ENCODE assay signal across 19 cellular contexts in the genomic region with DNA sequence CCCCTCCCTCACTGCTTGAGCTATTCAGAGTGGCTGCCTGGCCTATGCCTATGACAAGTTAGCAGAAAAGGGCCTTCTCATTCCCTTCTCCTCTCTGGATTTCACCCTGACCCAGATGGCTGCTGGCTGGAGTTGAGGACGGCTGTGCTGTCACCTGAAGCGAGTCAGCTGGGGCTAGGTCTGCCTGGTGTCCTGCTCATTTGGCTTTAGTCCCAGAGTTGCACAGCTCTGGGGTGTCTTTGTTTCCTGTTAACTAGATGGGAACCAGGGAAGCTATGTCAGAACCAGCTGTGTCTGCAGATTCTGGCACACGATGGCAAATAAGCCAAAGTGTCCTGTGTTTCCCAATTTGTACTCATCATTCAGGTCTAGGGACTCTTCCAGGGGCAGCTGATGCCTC. TPM values are rescaled to one million over a fixed set of nuclear protein-coding genes. Genes with fewer than 3 reads are reported as not detected.
DNase-seq lines count a peak whose midpoint lies in the region; ATAC-seq and TF ChIP-seq lines count a peak whose summit lies in the region.
"Had no signal": no experiment of that assay in that cellular context is flagged by ENCODE, and none has a peak within 500 bp of the region (broad histone marks: within the 10 kb centered on the region; RNA-seq: fewer than 3 reads in every experiment).

No MANE protein-coding gene starts in this region.

- H3K4ac ChIP-seq in mesenchymal stem cell (ENCODE audit: low read depth in 1 of 2, low read length in 2 of 2), result no peak overlapping the region

- no peaks in the 10 kb centered on the region for H3K9me3 ChIP-seq in mesenchymal stem cell (ENCODE audit: control insufficient read depth, low read length)
- H3K9me3 ChIP-seq: BLaER1, prostate gland had no signal

- no peak overlapping the region for H3K27ac ChIP-seq in mesenchymal stem cell (ENCODE audit: low read length, poor library complexity, severe bottlenecking)
- H3K27ac ChIP-seq: BLaER1, prostate gland had no signal

- H3K9me3 Mint-ChIP-seq in stimulated activated effector memory CD8-positive, alpha-beta T cell treated with anti-CD3 and anti-CD28 coated beads, Interleukin-12 subunit alpha, Interleukin-12 subunit beta, amount 100 ng/mL, for 72 hours, result no peaks in the 10 kb centered on the region
- H3K9me3 Mint-ChIP-seq: memory B cell, nephron progenitor cell had no signal

- no peak overlapping the region for H3K4me2 ChIP-seq in mesenchymal stem cell (ENCODE audit: low read length, poor library complexity, severe bottlenecking)
- H3K4me2 ChIP-seq: BLaER1, GM23338 had no signal

- no peak overlapping the region for H2BK5ac ChIP-seq in mesenchymal stem cell (ENCODE audit: low read depth, low read length, poor library complexity, severe bottlenecking)

- H4K8ac ChIP-seq in mesenchymal stem cell (ENCODE audit: low read length), result no peak overlapping the region

- H3K27ac Mint-ChIP-seq in stimulated activated effector memory CD8-positive, alpha-beta T cell treated with anti-CD3 and anti-CD28 coated beads, Interleukin-12 subunit alpha, Interleukin-12 subunit beta, amount 100 ng/mL, for 72 hours, result no peak overlapping the region
- H3K27ac Mint-ChIP-seq: activated CD8-positive, alpha-beta memory T cell treated with anti-CD3 and anti-CD28 coated beads, Interleukin-2, amount 10 ng/mL, durations not matched to agents 7 days and 5 days; GM23338; immature natural killer cell; memory B cell; nephron progenitor cell had no signal

- H2BK15ac ChIP-seq in mesenchymal stem cell (ENCODE audit: low read depth, poor library complexity, severe bottlenecking), result no peak overlapping the region

- no peak overlapping the region for H3K14ac ChIP-seq in mesenchymal stem cell (ENCODE audit: low read length in 2 of 2)

- peaks cover 6% of the 10 kb centered on the region for H3K4me1 ChIP-seq in mesenchymal stem cell (ENCODE audit: control insufficient read depth, insufficient read depth, low read depth, low read length)
- H3K4me1 ChIP-seq: BLaER1, prostate gland had no signal

- H4K91ac ChIP-seq in mesenchymal stem cell (ENCODE audit: low read length), result no peak overlapping the region

- 90% methylated on average over 3 of the region's 3 CpGs for WGBS in mesenchymal stem cell

- peak overlapping the region in 1 of 2 experiments; percentile 11 for H2BK12ac ChIP-seq in mesenchymal stem cell (ENCODE audit: low read length in 2 of 2)

- H3K79me1 ChIP-seq in mesenchymal stem cell (replicated peaks; ENCODE audit: low read length, poor library complexity, severe bottlenecking), result peaks cover 23% of the 10 kb centered on the region

- no peak overlapping the region for H3K23ac ChIP-seq in mesenchymal stem cell (ENCODE audit: low read length in 2 of 2)

- no peak overlapping the region for H2AFZ ChIP-seq in mesenchymal stem cell (ENCODE audit: low read depth, low read length)
- H2AFZ ChIP-seq: GM23338 had no signal

- in situ Hi-C loops in KBM-7 (cut with MboI; ENCODE audit: low pct_unique_long_range_greater_than_20kb, low sequenced_read_pairs), result no loop called here

- H3K18ac ChIP-seq in mesenchymal stem cell (ENCODE audit: low read depth in 1 of 2, low read length in 2 of 2), result no peak overlapping the region

- no peak overlapping the region for H3K9ac ChIP-seq in mesenchymal stem cell (ENCODE audit: low read length)
- H3K9ac ChIP-seq: BLaER1 had no signal

- no peak overlapping the region for H3K4me3 Mint-ChIP-seq in stimulated activated effector memory CD8-positive, alpha-beta T cell treated with anti-CD3 and anti-CD28 coated beads, Interleukin-12 subunit alpha, Interleukin-12 subunit beta, amount 100 ng/mL, for 72 hours
- H3K4me3 Mint-ChIP-seq: activated CD8-positive, alpha-beta memory T cell treated with anti-CD3 and anti-CD28 coated beads, Interleukin-2, amount 10 ng/mL, durations not matched to agents 7 days and 5 days; GM23338; immature natural killer cell; memory B cell; nephron progenitor cell had no signal

- H2BK120ac ChIP-seq in mesenchymal stem cell (ENCODE audit: low read depth, low read length), result no peak overlapping the region

- DNase-seq in COLO668 (lab: John Stamatoyannopoulos, UW; ENCODE audit: unreplicated experiment) (peak; percentile 16), M059J (ENCODE audit: low read depth) (peak; percentile 72), mesenchymal stem cell (peak; percentile 8), KBM-7 (no peak)
- no peak for DNase-seq in stimulated activated naive CD4-positive, alpha-beta T cell (lab: John Stamatoyannopoulos, UW)
- DNase-seq in stimulated activated effector memory CD8-positive, alpha-beta T cell treated with anti-CD3 and anti-CD28 coated beads, Interleukin-12 subunit alpha, Interleukin-12 subunit beta, amount 100 ng/mL, for 72 hours (ENCODE audit: low spot score in 2 of 2), result no peak
- DNase-seq: activated CD4-positive, alpha-beta T cell treated with anti-CD3 and anti-CD28 coated beads for 4 hours; activated CD8-positive, alpha-beta memory T cell treated with anti-CD3 and anti-CD28 coated beads, Interleukin-2, amount 10 ng/mL, durations not matched to agents 7 days and 5 days; DMS53; immature natural killer cell; NCI-H187 treated with DMSO at 0.1 percent for 48 hours; nephron progenitor cell; small intestine; stimulated activated CD8-positive, alpha-beta memory T cell treated with anti-CD3 and anti-CD28 coated beads, Interleukin-4, amount 100 ng/mL, for 48 hours had no signal

- H3K27me3 ChIP-seq in mesenchymal stem cell (ENCODE audit: control insufficient read depth in 1 of 2, insufficient read depth in 1 of 2, low read length in 2 of 2), result no peaks in the 10 kb centered on the region
- H3K27me3 ChIP-seq: BLaER1 had no signal

- ATAC-seq in SK-N-SH treated with all-trans-retinoic acid at 6 μM for 48 hours, result peak; percentile 47; the same call in 2 of the 3 replicates
- ATAC-seq in stimulated activated effector memory CD8-positive, alpha-beta T cell treated with anti-CD3 and anti-CD28 coated beads, Interleukin-12 subunit alpha, Interleukin-12 subunit beta, amount 100 ng/mL, for 72 hours, result no peak
- ATAC-seq: activated CD8-positive, alpha-beta memory T cell treated with anti-CD3 and anti-CD28 coated beads, Interleukin-2, amount 10 ng/mL, durations not matched to agents 7 days and 5 days; GM23338 had no signal

- no peak overlapping the region for H2AK5ac ChIP-seq in mesenchymal stem cell (ENCODE audit: low read length, severe bottlenecking)

- no peaks in the 10 kb centered on the region for H3K36me3 Mint-ChIP-seq in stimulated activated effector memory CD8-positive, alpha-beta T cell treated with anti-CD3 and anti-CD28 coated beads, Interleukin-12 subunit alpha, Interleukin-12 subunit beta, amount 100 ng/mL, for 72 hours
- H3K36me3 Mint-ChIP-seq: activated CD8-positive, alpha-beta memory T cell treated with anti-CD3 and anti-CD28 coated beads, Interleukin-2, amount 10 ng/mL, durations not matched to agents 7 days and 5 days; immature natural killer cell; memory B cell had no signal

- no peaks in the 10 kb centered on the region for H3K4me1 Mint-ChIP-seq in stimulated activated effector memory CD8-positive, alpha-beta T cell treated with anti-CD3 and anti-CD28 coated beads, Interleukin-12 subunit alpha, Interleukin-12 subunit beta, amount 100 ng/mL, for 72 hours
- H3K4me1 Mint-ChIP-seq: activated CD8-positive, alpha-beta memory T cell treated with anti-CD3 and anti-CD28 coated beads, Interleukin-2, amount 10 ng/mL, durations not matched to agents 7 days and 5 days; immature natural killer cell; memory B cell had no signal

- H3K4me3 ChIP-seq in mesenchymal stem cell (ENCODE audit: insufficient read depth in 1 of 2, low read depth in 1 of 2, low read length in 2 of 2), result no peak overlapping the region
- H3K4me3 ChIP-seq: BLaER1, GM23338, prostate gland had no signal

- peaks cover 0 to 94% of the 10 kb centered on the region in 2 experiments for H3K36me3 ChIP-seq in mesenchymal stem cell (ENCODE audit: control insufficient read depth in 1 of 2, insufficient read depth in 2 of 2, low read depth in 1 of 2, low read length in 2 of 2)
- H3K36me3 ChIP-seq: BLaER1, prostate gland had no signal

TF ChIP-seq in SK-N-SH treated with all-trans-retinoic acid at 6 μM for 48 hours, 23 proteins besides CTCF, POLR2A, EP300 and RAD21 (continues in another document):
- TF ChIP-seq ZC3H10 (CRISPR knock-in tag; IDR thresholded peaks at IDR 0.05), result no peak
- TF ChIP-seq BACH2 (CRISPR knock-in tag; IDR thresholded peaks at IDR 0.05; ENCODE audit: borderline replicate concordance), result no peak
- no peak for TF ChIP-seq OSR1 (CRISPR knock-in tag; IDR thresholded peaks at IDR 0.05)
- no peak for TF ChIP-seq ZNF70 (CRISPR knock-in tag; IDR thresholded peaks at IDR 0.05)
- no peak for TF ChIP-seq ESRRG (CRISPR knock-in tag; IDR thresholded peaks at IDR 0.05)
- TF ChIP-seq ZFP3 (CRISPR knock-in tag; IDR thresholded peaks at IDR 0.05), result no peak
- TF ChIP-seq SNAI2 (CRISPR knock-in tag; IDR thresholded peaks at IDR 0.05), result no peak
- TF ChIP-seq ZNF8 (CRISPR knock-in tag; IDR thresholded peaks at IDR 0.05), result no peak
- TF ChIP-seq CSDC2 (CRISPR knock-in tag; IDR thresholded peaks at IDR 0.05), result no peak
- TF ChIP-seq, protein P1, sequence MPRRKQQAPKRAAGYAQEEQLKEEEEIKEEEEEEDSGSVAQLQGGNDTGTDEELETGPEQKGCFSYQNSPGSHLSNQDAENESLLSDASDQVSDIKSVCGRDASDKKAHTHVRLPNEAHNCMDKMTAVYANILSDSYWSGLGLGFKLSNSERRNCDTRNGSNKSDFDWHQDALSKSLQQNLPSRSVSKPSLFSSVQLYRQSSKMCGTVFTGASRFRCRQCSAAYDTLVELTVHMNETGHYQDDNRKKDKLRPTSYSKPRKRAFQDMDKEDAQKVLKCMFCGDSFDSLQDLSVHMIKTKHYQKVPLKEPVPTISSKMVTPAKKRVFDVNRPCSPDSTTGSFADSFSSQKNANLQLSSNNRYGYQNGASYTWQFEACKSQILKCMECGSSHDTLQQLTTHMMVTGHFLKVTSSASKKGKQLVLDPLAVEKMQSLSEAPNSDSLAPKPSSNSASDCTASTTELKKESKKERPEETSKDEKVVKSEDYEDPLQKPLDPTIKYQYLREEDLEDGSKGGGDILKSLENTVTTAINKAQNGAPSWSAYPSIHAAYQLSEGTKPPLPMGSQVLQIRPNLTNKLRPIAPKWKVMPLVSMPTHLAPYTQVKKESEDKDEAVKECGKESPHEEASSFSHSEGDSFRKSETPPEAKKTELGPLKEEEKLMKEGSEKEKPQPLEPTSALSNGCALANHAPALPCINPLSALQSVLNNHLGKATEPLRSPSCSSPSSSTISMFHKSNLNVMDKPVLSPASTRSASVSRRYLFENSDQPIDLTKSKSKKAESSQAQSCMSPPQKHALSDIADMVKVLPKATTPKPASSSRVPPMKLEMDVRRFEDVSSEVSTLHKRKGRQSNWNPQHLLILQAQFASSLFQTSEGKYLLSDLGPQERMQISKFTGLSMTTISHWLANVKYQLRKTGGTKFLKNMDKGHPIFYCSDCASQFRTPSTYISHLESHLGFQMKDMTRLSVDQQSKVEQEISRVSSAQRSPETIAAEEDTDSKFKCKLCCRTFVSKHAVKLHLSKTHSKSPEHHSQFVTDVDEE (CRISPR knock-in tag; IDR thresholded peaks at IDR 0.05), result no peak

RNA-seq across cellular contexts. Expression of gene CNIH3, which starts 52.9 kb away (rescaled TPM):
- 21.4 and 23.5 TPM in 2 replicates for total RNA-seq in M059J (2014; rRNA removed; shearing (Covaris generic))
- polyA plus RNA-seq in mesenchymal stem cell (2013, experiment 1 of 2), result 5.4 TPM
- polyA plus RNA-seq in mesenchymal stem cell (2013, experiment 2 of 2), result 6.0 TPM

Comparison
In these comparisons a context has a peak if more than half of its experiments do, and no peak if none do; other contexts are left out.
1. DNase-seq: peak in COLO668 (single experiment), M059J (single experiment) and mesenchymal stem cell (single experiment); none in stimulated activated naive CD4-positive, alpha-beta T cell (0 of 6), stimulated activated effector memory CD8-positive, alpha-beta T cell treated with anti-CD3 and anti-CD28 coated beads, Interleukin-12 subunit alpha, Interleukin-12 subunit beta, amount 100 ng/mL, for 72 hours (0 of 2) and KBM-7 (single experiment).